Comparison of ENCODE assay signal across 1 cellular context in the genomic region with DNA sequence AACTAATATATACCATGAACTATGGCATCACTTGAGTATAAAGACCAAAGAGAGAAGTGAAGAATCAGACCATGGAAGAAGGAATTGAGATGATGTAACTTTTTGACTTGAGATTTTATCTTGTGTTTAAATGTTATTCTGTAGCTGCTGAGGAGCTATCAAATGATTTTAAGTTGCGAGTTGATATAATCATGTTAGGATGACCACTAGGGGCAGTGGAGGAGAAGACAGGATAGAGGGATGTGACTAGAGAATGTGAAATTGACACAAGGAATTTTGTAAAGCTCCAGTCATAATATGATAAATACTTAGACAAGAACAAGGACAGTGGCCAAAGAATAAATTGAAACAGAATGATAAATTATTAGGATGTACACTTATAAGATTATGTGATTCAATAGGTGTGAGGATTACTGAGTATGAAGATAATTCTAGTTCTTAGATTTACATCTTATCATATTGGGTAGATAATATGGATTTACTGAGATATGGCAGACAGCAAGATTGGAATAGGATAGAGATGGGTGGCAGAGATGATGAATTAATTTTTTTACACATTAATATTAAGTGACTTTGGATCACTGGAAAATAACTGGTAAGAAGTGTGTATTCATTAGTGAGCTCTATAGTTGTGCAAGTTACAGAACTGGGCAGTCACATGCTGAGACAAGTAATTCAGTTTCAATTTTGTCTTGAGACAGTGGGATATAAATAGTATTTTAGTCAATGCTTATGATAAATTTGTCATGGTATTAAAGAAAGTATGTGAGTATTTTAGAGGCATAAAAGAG.
TF ChIP-seq lines count a peak whose summit lies in the region.

No MANE protein-coding gene starts in this region.

TF ChIP-seq in K562, 482 proteins besides CTCF, POLR2A, EP300 and RAD21 (continued from another document):
- TF ChIP-seq TRIM24 (IDR thresholded peaks at IDR 0.05) (no peak), ZNF316 (IDR thresholded peaks at IDR 0.05) (no peak), CBX5 (IDR thresholded peaks at IDR 0.05; ENCODE audit: borderline replicate concordance, low read depth) (no peak), NR2F6 (CRISPR knock-in tag; IDR thresholded peaks at IDR 0.05) (no peak), SP2 (IDR thresholded peaks at IDR 0.05; ENCODE audit: extremely low read depth, low read depth, low read length, poor library complexity, severe bottlenecking) (no peak)
- TF ChIP-seq, protein P1, sequence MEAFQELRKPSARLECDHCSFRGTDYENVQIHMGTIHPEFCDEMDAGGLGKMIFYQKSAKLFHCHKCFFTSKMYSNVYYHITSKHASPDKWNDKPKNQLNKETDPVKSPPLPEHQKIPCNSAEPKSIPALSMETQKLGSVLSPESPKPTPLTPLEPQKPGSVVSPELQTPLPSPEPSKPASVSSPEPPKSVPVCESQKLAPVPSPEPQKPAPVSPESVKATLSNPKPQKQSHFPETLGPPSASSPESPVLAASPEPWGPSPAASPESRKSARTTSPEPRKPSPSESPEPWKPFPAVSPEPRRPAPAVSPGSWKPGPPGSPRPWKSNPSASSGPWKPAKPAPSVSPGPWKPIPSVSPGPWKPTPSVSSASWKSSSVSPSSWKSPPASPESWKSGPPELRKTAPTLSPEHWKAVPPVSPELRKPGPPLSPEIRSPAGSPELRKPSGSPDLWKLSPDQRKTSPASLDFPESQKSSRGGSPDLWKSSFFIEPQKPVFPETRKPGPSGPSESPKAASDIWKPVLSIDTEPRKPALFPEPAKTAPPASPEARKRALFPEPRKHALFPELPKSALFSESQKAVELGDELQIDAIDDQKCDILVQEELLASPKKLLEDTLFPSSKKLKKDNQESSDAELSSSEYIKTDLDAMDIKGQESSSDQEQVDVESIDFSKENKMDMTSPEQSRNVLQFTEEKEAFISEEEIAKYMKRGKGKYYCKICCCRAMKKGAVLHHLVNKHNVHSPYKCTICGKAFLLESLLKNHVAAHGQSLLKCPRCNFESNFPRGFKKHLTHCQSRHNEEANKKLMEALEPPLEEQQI (IDR thresholded peaks at IDR 0.05): no peak
